Comparison of ENCODE assay signal across 12 cellular contexts in the genomic region with DNA sequence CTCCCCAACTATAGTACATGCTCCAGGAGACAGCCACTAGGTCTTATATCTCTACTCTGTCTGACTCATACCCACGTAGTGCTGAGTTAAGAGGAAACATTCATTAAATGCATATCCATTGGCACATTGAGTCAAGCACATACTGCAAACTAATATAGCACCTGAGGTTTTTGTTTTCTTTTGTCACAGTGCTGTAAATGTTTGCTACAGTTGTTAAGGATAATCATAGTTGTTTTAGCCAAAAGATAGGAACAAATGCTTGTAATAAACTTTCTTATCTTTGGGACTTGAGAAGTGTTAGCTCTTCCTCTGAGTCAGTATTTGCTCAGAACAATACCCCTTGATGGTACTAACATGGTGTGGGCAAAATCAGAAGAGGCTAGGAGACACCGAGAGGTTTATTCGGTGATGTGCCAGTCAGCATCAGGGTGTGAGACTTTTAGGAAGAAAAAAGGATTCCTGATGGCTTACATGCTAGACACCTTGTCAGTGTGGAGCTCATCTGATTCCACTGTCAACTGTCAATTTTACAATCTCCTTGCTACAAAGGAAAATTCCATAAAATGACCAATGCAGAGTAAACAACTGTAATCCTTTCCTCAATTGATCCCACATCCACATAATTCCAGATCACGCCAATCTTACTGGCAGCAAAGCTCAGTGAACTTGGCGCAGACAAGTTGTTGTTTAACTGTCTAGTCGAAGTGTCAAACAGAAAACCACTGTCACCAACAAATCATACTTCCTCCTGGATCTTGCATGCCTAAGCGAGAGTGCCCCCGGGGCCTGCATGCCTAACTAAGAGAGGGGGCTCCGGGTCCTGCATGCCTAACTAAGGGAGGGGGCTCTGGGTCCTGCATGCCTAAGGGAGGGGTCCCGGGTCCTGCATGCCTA. TPM values are rescaled to one million over a fixed set of nuclear protein-coding genes. Genes with fewer than 3 reads are reported as not detected.
DNase-seq lines count a peak whose midpoint lies in the region; ATAC-seq, FAIRE-seq and TF ChIP-seq lines count a peak whose summit lies in the region.
"Had no signal": no experiment of that assay in that cellular context is flagged by ENCODE, and none has a peak within 500 bp of the region (broad histone marks: within the 10 kb centered on the region; RNA-seq: fewer than 3 reads in every experiment).

No MANE protein-coding gene starts in this region.

- 38% methylated on average over 10 of the region's 10 CpGs for WGBS in right lobe of liver (ENCODE audit: insufficient coverage, low coverage, low lambda C conversion rate, missing lambda C conversion rate)

- peak overlapping the region; percentile 38; the same call in 1 of the 2 replicates for H3K4me2 ChIP-seq in MM.1S (ENCODE audit: low read depth, low read length)

- H3F3A ChIP-seq in MM.1S (ENCODE audit: insufficient read depth, low read length): 0 out of 2 replicates have a peak, but pooled peaks cover 9% of the 10 kb centered on the region

- H3K9me3 ChIP-seq in MM.1S (replicated peaks; ENCODE audit: insufficient read depth, low read length): no peaks in the 10 kb centered on the region
- no peaks in the 10 kb centered on the region for H3K9me3 ChIP-seq in right lobe of liver

- H3K79me2 ChIP-seq in MM.1S (ENCODE audit: low read length): no peaks in the 10 kb centered on the region

- intact Hi-C loops in right lobe of liver (cut with DNase I): no loop called here

- H3K4me1 ChIP-seq in MM.1S (ENCODE audit: low read length): peaks cover 22% of the 10 kb centered on the region
- peaks cover 0 to 21% (median 8%) of the 10 kb centered on the region in 4 donors for H3K4me1 ChIP-seq in right lobe of liver

- ATAC-seq in right lobe of liver (peak; percentile 22 to 54 (median 26)), HG03571 (IDR thresholded peaks at IDR 0.05; ENCODE audit: unreplicated experiment) (no peak)

- H3K27me3 ChIP-seq in MM.1S (replicated peaks; ENCODE audit: insufficient read depth, low read length): no peaks in the 10 kb centered on the region
- H3K27me3 ChIP-seq in bronchial epithelial cell (ENCODE audit: control insufficient read depth, insufficient read depth, low read length): no peaks in the 10 kb centered on the region
- no peaks in the 10 kb centered on the region for H3K27me3 ChIP-seq in right lobe of liver

- no peak for TF ChIP-seq POLR2A in right lobe of liver (IDR thresholded peaks at IDR 0.05)

- H3K36me3 ChIP-seq in MM.1S (replicated peaks; ENCODE audit: insufficient read depth, low read length): no peaks in the 10 kb centered on the region
- no peaks in the 10 kb centered on the region for H3K36me3 ChIP-seq in bronchial epithelial cell (ENCODE audit: control insufficient read depth, insufficient read depth, low read length)
- H3K36me3 ChIP-seq in right lobe of liver: no peaks in the 10 kb centered on the region

- no peak for TF ChIP-seq CTCF in MM.1S (IDR thresholded peaks at IDR 0.05; ENCODE audit: low read length)
- TF ChIP-seq CTCF in bronchial epithelial cell (IDR thresholded peaks at IDR 0.05; ENCODE audit: insufficient read depth, low read length, severe bottlenecking): no peak
- no peak for TF ChIP-seq CTCF in right lobe of liver (IDR thresholded peaks at IDR 0.05)

- no peak for FAIRE-seq in bronchial epithelial cell (lab: Jason Lieb, UNC)
- FAIRE-seq: islet of Langerhans had no signal

- DNase-seq in ELR (ENCODE audit: low read depth): peak; percentile 79
- no peak for DNase-seq in MM.1S
- DNase-seq in bronchial epithelial cell (ENCODE audit: low read depth): peak; percentile 88
- no peak for DNase-seq in right lobe of liver
- no peak for DNase-seq in cerebellar nuclear complex (lab: John Stamatoyannopoulos, UW)
- DNase-seq in stimulated activated CD8-positive, alpha-beta memory T cell treated with anti-CD3 and anti-CD28 coated beads, Interleukin-4, amount 100 ng/mL, for 48 hours: no peak
- no peak for DNase-seq in cerebellar cortex (ENCODE audit: low spot score)
- DNase-seq: activated CD4-positive, alpha-beta memory T cell treated with anti-CD3 and anti-CD28 coated beads, Interleukin-2, amount 10 ng/mL, durations not matched to agents 7 days and 5 days; NCI-H524 treated with DMSO at 0.1 percent for 48 hours; stimulated activated CD4-positive, alpha-beta T cell treated with anti-CD3 and anti-CD28 coated beads, Interleukin-4, amount 100 ng/mL, for 4 hours had no signal

- H3K27ac ChIP-seq in MM.1S (ENCODE audit: low read length): no peak overlapping the region
- H3K27ac ChIP-seq in right lobe of liver: no peak overlapping the region

- no peaks in the 10 kb centered on the region for H4K20me1 ChIP-seq in MM.1S (ENCODE audit: insufficient read depth, low read length)

- H3K9ac ChIP-seq in MM.1S (ENCODE audit: low read length): no peak overlapping the region

- H3K4me3 ChIP-seq in MM.1S (ENCODE audit: low read length) (no peak overlapping the region), bronchial epithelial cell (ENCODE audit: low read depth, low read length) (no peak overlapping the region), right lobe of liver (no peak overlapping the region)

- H2AFZ ChIP-seq in MM.1S (ENCODE audit: low read length): no peak overlapping the region

- H3K9me2 ChIP-seq in MM.1S (replicated peaks; ENCODE audit: insufficient read depth, low read length): no peaks in the 10 kb centered on the region

RNA-seq across cellular contexts. Expression of a gene that starts 36.1 kb away (rescaled TPM):
- total RNA-seq in bronchial epithelial cell: under 0.01 TPM in 1 of 2 replicates, not detected in the other
- total RNA-seq in right lobe of liver: 10 to 100 TPM in 5 of 6 experiments, 1 to 10 TPM in 1; 7.1 to 24.4 (median 14.4) TPM
- total RNA-seq: activated CD4-positive, alpha-beta memory T cell treated with anti-CD3 and anti-CD28 coated beads, Interleukin-2, amount 10 ng/mL, durations not matched to agents 7 days and 5 days had no signal

Comparison
In these comparisons a context has a peak if more than half of its experiments do, and no peak if none do; other contexts are left out.
1. DNase-seq: peak in ELR (single experiment) and bronchial epithelial cell (single experiment); none in MM.1S (single experiment), right lobe of liver (0 of 3), cerebellar nuclear complex (0 of 2), stimulated activated CD8-positive, alpha-beta memory T cell treated with anti-CD3 and anti-CD28 coated beads, Interleukin-4, amount 100 ng/mL, for 48 hours (single experiment) and cerebellar cortex (single experiment).